In the genomic region with DNA sequence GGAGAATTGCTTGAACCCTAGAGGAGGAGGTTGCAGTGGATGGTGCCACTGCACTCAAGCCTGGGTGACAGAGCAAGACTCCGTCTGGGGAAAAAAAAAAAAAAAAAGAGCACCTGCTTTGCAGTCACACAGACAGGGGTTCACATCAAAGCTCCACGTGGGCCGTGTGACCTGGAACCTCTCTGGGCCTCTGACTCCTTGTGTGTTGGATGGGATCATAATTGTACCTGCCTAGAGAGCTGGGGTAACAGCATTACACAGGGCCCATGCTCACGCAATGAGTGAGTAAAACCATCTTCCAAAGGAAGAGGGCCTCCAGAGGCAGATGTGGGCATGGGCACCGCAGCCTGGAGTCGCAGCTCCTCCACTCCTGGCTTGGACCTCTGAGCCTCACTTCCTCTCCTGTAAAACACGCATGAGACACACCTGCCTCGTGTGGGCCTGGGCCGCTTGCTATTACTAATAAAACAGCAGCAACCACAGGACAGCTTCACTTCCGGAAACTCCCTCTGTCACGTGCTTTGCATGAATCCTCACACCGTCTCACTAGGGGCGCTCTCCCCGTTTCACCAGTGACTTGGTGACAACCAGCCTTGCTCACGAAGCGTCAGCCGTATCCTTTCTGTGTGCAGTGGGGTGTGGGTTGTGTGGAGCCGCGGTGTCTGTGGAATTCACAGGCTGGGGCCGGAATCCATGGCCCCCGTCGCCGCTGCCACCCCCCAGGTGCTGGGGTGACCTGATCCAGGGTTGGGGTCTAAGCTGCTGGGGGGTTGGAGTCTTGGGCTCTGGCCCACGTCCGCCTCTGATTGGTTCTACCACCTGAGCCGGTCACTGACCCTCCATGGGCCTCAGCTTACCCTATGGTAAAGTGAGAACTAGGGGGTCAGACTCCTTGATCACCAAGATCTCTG, we compare ENCODE assay signal across 9 cellular contexts. TPM values are rescaled to one million over a fixed set of nuclear protein-coding genes. Genes with fewer than 3 reads are reported as not detected.
A peak's percentile ranks its signal among the peaks of the same experiment; 100 is the strongest.
DNase-seq lines count a peak whose midpoint lies in the region; ATAC-seq and TF ChIP-seq lines count a peak whose summit lies in the region.
"Not testable (repeated sequence)": the region's sequence is repeated elsewhere in the genome, so short reads cannot be mapped to it uniquely, and the experiment has no call there.
"Had no signal": no experiment of that assay in that cellular context is flagged by ENCODE, and none has a peak within 500 bp of the region (broad histone marks: within the 10 kb centered on the region; RNA-seq: fewer than 3 reads in every experiment).

No MANE protein-coding gene starts in this region.

- DNase-seq in HCEC 1CT = peak; percentile 47
- DNase-seq in LoVo (ENCODE audit: low spot score) = peak; percentile 95
- peak in 1 of 2 experiments; percentile 58 for DNase-seq in SJSA1 (ENCODE audit: low read depth in 1 of 2, low spot score in 2 of 2)
- peak; percentile 95 for DNase-seq in activated effector memory CD4-positive, alpha-beta T cell treated with anti-CD3 and anti-CD28 coated beads, Interleukin-2, amount 50 U/mL, for 16 hours
- peak; percentile 89 for DNase-seq in Right ventricle myocardium inferior (ENCODE audit: missing footprints)
- DNase-seq in posterior vena cava (ENCODE audit: low spot score) = peak; percentile 93
- DNase-seq in testis = peak; percentile 83

- WGBS in testis, 2 donors = 59 to 60% methylated on average over 18 to 20 of the region's 26 CpGs

- TF ChIP-seq CTCF in GM12874 (IDR thresholded peaks at IDR 0.05; ENCODE audit: insufficient read depth, low read depth, low read length) (peak; percentile 63), testis (IDR thresholded peaks at IDR 0.05) (peak in 1 of 3 experiments; percentile 44)

- peak; percentile 70 for ATAC-seq in Right ventricle myocardium inferior

- peak overlapping the region; percentile 14; the same call in 1 of the 2 replicates for H3K27ac ChIP-seq in SJSA1
- H3K27ac ChIP-seq in testis = not testable (repeated sequence)

- not testable (repeated sequence) for H3K9me3 ChIP-seq in SJSA1 (replicated peaks); testis

- intact Hi-C loops in Right ventricle myocardium inferior (cut with DNase I); posterior vena cava (cut with DNase I); testis (cut with DNase I; ENCODE audit: low total_unique reads): not testable (repeated sequence)

- TF ChIP-seq POLR2A in testis (IDR thresholded peaks at IDR 0.05) = not testable (repeated sequence)

- H3K36me3 ChIP-seq in SJSA1; testis (ENCODE audit: low read depth, missing control alignments): not testable (repeated sequence)

- H3K27me3 ChIP-seq in SJSA1 (replicated peaks); testis: not testable (repeated sequence)

- H3K4me3 ChIP-seq in SJSA1, testis: not testable (repeated sequence)

- peaks cover 23% of the 10 kb centered on the region for H3K4me1 ChIP-seq in SJSA1 (replicated peaks)
- H3K4me1 ChIP-seq in testis = not testable (repeated sequence)

RNA-seq across cellular contexts. Expression of a gene that starts 10.4 kb away (rescaled TPM):
- total RNA-seq in SJSA1 (2014; rRNA removed; shearing (Covaris generic)) = 0.08 TPM in 1 of 2 replicates, not detected in the other
- 0.41 TPM for total RNA-seq in Right ventricle myocardium inferior
- under 1 TPM; 0.24 to 0.69 TPM for total RNA-seq in posterior vena cava
- 1 to 10 TPM; 5.5 to 5.6 TPM for total RNA-seq in testis
- 4.4 TPM for polyA plus RNA-seq in testis (ENCODE audit: insufficient read depth, low read depth, low replicate concordance)

RNA-seq across cellular contexts. Expression of a gene that starts 28.0 kb away (rescaled TPM):
- total RNA-seq in SJSA1 (2014; rRNA removed; shearing (Covaris generic)) = 0.13 and 0.44 TPM in 2 replicates
- total RNA-seq in Right ventricle myocardium inferior = 1.3 TPM
- total RNA-seq in posterior vena cava = 1 to 10 TPM; 1.2 to 2.0 TPM
- 10 to 100 TPM; 28.6 to 90.0 TPM for total RNA-seq in testis
- polyA plus RNA-seq in testis (ENCODE audit: insufficient read depth, low read depth, low replicate concordance) = 78.8 TPM
- total RNA-seq: osteocyte had no signal

Comparison
In these comparisons a context has a peak if more than half of its experiments do, and no peak if none do; other contexts are left out.
1. RNA of a gene that starts 28.0 kb away (total RNA-seq): 28.6 to 90.0 TPM in testis; 1.2 to 2.0 TPM in posterior vena cava, 1.3 TPM in Right ventricle myocardium inferior (single experiment) and 0.13 to 0.44 TPM in SJSA1; every median in the first group is over 4 times any median in the second.